Comparison of ENCODE assay signal across 19 cellular contexts in genomic region chr10:101237908-101238731, GRCh38. TPM values are rescaled to one million over a fixed set of nuclear protein-coding genes. Genes with fewer than 3 reads are reported as not detected.
DNase-seq lines count a peak whose midpoint lies in the region; ATAC-seq and TF ChIP-seq lines count a peak whose summit lies in the region.
"Had no signal": no experiment of that assay in that cellular context is flagged by ENCODE, and none has a peak within 500 bp of the region (broad histone marks: within the 10 kb centered on the region; RNA-seq: fewer than 3 reads in every experiment).

No MANE protein-coding gene starts in this region.

- H3K9ac ChIP-seq in PC-3 (ENCODE audit: low read length) (no peak overlapping the region), iPS-15b (ENCODE audit: low read depth, low read length) (no peak overlapping the region)
- H3K9ac ChIP-seq: BLaER1 treated with 17β-estradiol and CSF1 and Interleukin-3, amounts not matched to agents 10 nM and 100 nM; KMS-11 had no signal

- no peaks in the 10 kb centered on the region for H3K4me1 ChIP-seq in PC-3 (ENCODE audit: insufficient read depth, low read length)
- no peaks in the 10 kb centered on the region for H3K4me1 ChIP-seq in iPS-15b (ENCODE audit: control insufficient read depth, insufficient read depth, low read length)
- H3K4me1 ChIP-seq: A549; BLaER1 treated with 17β-estradiol and CSF1 and Interleukin-3, amounts not matched to agents 10 nM and 100 nM; SJSA1 had no signal

- no peaks in the 10 kb centered on the region for H4K20me1 ChIP-seq in PC-3 (ENCODE audit: low read length)

- DNase-seq in natural killer cell treated with Interleukin-12 subunit alpha and Interleukin-12 subunit beta and Interleukin-15 and Interleukin-18, amount 100 ng/mL, for 72 hours (ENCODE audit: low spot score): no peak
- DNase-seq in natural killer cell (no peak), PC-3 (no peak), retina (peak; percentile 71), sciatic nerve (ENCODE audit: low spot score) (no peak), activated gamma-delta T cell treated with Interleukin-2 at 50 U/mL for 16 hours (no peak)
- DNase-seq: Calu3; CD8-positive, alpha-beta T cell; DMS79; MV-4-11; NCI-H1417; NCI-H187 treated with DMSO at 0.1 percent for 48 hours; NCI-H526 had no signal

- BruUV-seq in PC-3 (replicated peaks; lab: Mats Ljungman, UMichigan): no TSS peak

- H3K79me2 ChIP-seq in PC-3 (ENCODE audit: low read length): no peaks in the 10 kb centered on the region

- intact Hi-C loops in natural killer cell (cut with micrococcal nuclease) (no loop called here), PC-3 (cut with micrococcal nuclease) (no loop called here), sciatic nerve (cut with DNase I) (no loop called here)

- H3K4me1 Mint-ChIP-seq in natural killer cell treated with Interleukin-12 subunit alpha and Interleukin-12 subunit beta and Interleukin-15 and Interleukin-18, amount 100 ng/mL, for 72 hours (ENCODE audit: low read depth in 2 of 2): peaks cover 7 to 9% of the 10 kb centered on the region in 2 donors
- peaks cover 10 to 17% of the 10 kb centered on the region in 2 donors for H3K4me1 Mint-ChIP-seq in natural killer cell

- POLR2A ChIA-PET in PC-3 (lab: Charles Lee; ENCODE audit: unreplicated experiment): no interaction called here

- ATAC-seq in natural killer cell treated with Interleukin-12 subunit alpha and Interleukin-12 subunit beta and Interleukin-15 and Interleukin-18, amount 100 ng/mL, for 72 hours: no peak
- no peak for ATAC-seq in natural killer cell
- no peak for ATAC-seq in PC-3
- ATAC-seq in sciatic nerve: no peak
- ATAC-seq in GM18861 (IDR thresholded peaks at IDR 0.05; ENCODE audit: unreplicated experiment): no peak

- no peaks in the 10 kb centered on the region for H3K9me3 ChIP-seq in PC-3 (ENCODE audit: low read length)
- H3K9me3 ChIP-seq in iPS-15b (ENCODE audit: control insufficient read depth, insufficient read depth, low read length): no peaks in the 10 kb centered on the region
- H3K9me3 ChIP-seq: A549; BLaER1 treated with 17β-estradiol and CSF1 and Interleukin-3, amounts not matched to agents 10 nM and 100 nM; SJSA1 had no signal

- H3K4me2 ChIP-seq in PC-3 (ENCODE audit: low read length): peak overlapping the region; percentile 10; the same call in 1 of the 2 replicates
- H3K4me2 ChIP-seq: A549; BLaER1 treated with 17β-estradiol and CSF1 and Interleukin-3, amounts not matched to agents 10 nM and 100 nM; KMS-11 had no signal

- no peak overlapping the region for H3K27ac Mint-ChIP-seq in natural killer cell treated with Interleukin-12 subunit alpha and Interleukin-12 subunit beta and Interleukin-15 and Interleukin-18, amount 100 ng/mL, for 72 hours
- H3K27ac Mint-ChIP-seq in natural killer cell: no peak overlapping the region
- H3K27ac Mint-ChIP-seq: CD8-positive, alpha-beta T cell had no signal

- no peaks in the 10 kb centered on the region for H3K9me3 Mint-ChIP-seq in natural killer cell treated with Interleukin-12 subunit alpha and Interleukin-12 subunit beta and Interleukin-15 and Interleukin-18, amount 100 ng/mL, for 72 hours
- H3K9me3 Mint-ChIP-seq in natural killer cell: no peaks in the 10 kb centered on the region
- H3K9me3 Mint-ChIP-seq: CD8-positive, alpha-beta T cell had no signal

- H3K4me3 ChIP-seq in PC-3 (ENCODE audit: low read length): no peak overlapping the region
- H3K4me3 ChIP-seq in iPS-15b (ENCODE audit: low read depth, low read length): peak overlapping the region; percentile 53
- H3K4me3 ChIP-seq: A549; BLaER1 treated with 17β-estradiol and CSF1 and Interleukin-3, amounts not matched to agents 10 nM and 100 nM; SJSA1 had no signal

- TF ChIP-seq CTCF in natural killer cell (IDR thresholded peaks at IDR 0.05) (no peak), PC-3 (conservative IDR thresholded peaks at IDR 0.05; ENCODE audit: low read depth, low read length) (no peak)

- H3K36me3 ChIP-seq in PC-3 (ENCODE audit: low read depth, low read length): no peaks in the 10 kb centered on the region
- no peaks in the 10 kb centered on the region for H3K36me3 ChIP-seq in iPS-15b (ENCODE audit: control insufficient read depth, insufficient read depth, low read length)
- H3K36me3 ChIP-seq: BLaER1 treated with 17β-estradiol and CSF1 and Interleukin-3, amounts not matched to agents 10 nM and 100 nM; SJSA1 had no signal

- H3K27ac ChIP-seq in PC-3 (ENCODE audit: low read length): no peak overlapping the region
- H3K27ac ChIP-seq: A549; BLaER1 treated with 17β-estradiol and CSF1 and Interleukin-3, amounts not matched to agents 10 nM and 100 nM; KMS-11; SJSA1 had no signal

- peaks cover 23% of the 10 kb centered on the region for H3K27me3 ChIP-seq in PC-3 (ENCODE audit: low read length)
- H3K27me3 ChIP-seq in iPS-15b (ENCODE audit: control insufficient read depth, insufficient read depth, low read length): peaks cover 97% of the 10 kb centered on the region

- no peaks in the 10 kb centered on the region for H3F3A ChIP-seq in PC-3 (ENCODE audit: low read length, unreplicated experiment)

- H3K36me3 Mint-ChIP-seq in natural killer cell treated with Interleukin-12 subunit alpha and Interleukin-12 subunit beta and Interleukin-15 and Interleukin-18, amount 100 ng/mL, for 72 hours: no peaks in the 10 kb centered on the region
- no peaks in the 10 kb centered on the region for H3K36me3 Mint-ChIP-seq in natural killer cell
- H3K36me3 Mint-ChIP-seq: CD8-positive, alpha-beta T cell had no signal

- CTCF ChIA-PET in PC-3 (lab: Charles Lee): interaction anchor here (0.5 to 1.0 kb wide), 5 partner anchors 24 to 338 kb away, joined by 3 to 5 read pairs (median 3); no protein-coding TSS in a partner anchor

- no peaks in the 10 kb centered on the region for H3K9me2 ChIP-seq in PC-3 (replicated peaks; ENCODE audit: low read length)

- no peak overlapping the region for H2AFZ ChIP-seq in PC-3 (ENCODE audit: low read length)

- H3K4me3 Mint-ChIP-seq in natural killer cell treated with Interleukin-12 subunit alpha and Interleukin-12 subunit beta and Interleukin-15 and Interleukin-18, amount 100 ng/mL, for 72 hours: peak overlapping the region; percentile 50
- H3K4me3 Mint-ChIP-seq in natural killer cell: no peak overlapping the region

- H3K27me3 Mint-ChIP-seq in natural killer cell treated with Interleukin-12 subunit alpha and Interleukin-12 subunit beta and Interleukin-15 and Interleukin-18, amount 100 ng/mL, for 72 hours: peaks cover 49 to 67% of the 10 kb centered on the region in 2 donors
- H3K27me3 Mint-ChIP-seq in natural killer cell (ENCODE audit: low read depth in 2 of 2): peaks cover 62 to 68% of the 10 kb centered on the region in 2 donors

RNA-seq across cellular contexts. Expression of gene LBX1, which starts 8.9 kb away (rescaled TPM):
- total RNA-seq in natural killer cell treated with Interleukin-12 subunit alpha and Interleukin-12 subunit beta and Interleukin-15 and Interleukin-18, amount 100 ng/mL, for 72 hours: not detected
- total RNA-seq in natural killer cell (not detected), PC-3 (2014; rRNA removed) (not detected in 2 replicates), sciatic nerve (not detected)
- total RNA-seq: Calu3; CD8-positive, alpha-beta T cell; SJSA1 had no signal
